Comparison of ENCODE assay signal across 29 cellular contexts in genomic region chr12:88375960-88376305, GRCh38.
"Had no signal": no experiment of that assay in that cellular context is flagged by ENCODE, and none has a peak within 500 bp of the region (broad histone marks: within the 10 kb centered on the region; RNA-seq: fewer than 3 reads in every experiment).

No MANE protein-coding gene starts in this region.

- FAIRE-seq: small intestine, TTC549 had no signal

- H3K79me2 ChIP-seq: hepatocyte had no signal

- H3K4me2 ChIP-seq: hepatocyte had no signal

- H3K27ac ChIP-seq: gastroesophageal sphincter, hepatocyte, left ventricle myocardium inferior, ovary, upper lobe of left lung, vagina, WERI-Rb-1 had no signal

- DNase-seq: activated CD4-positive, alpha-beta memory T cell treated with anti-CD3 and anti-CD28 coated beads for 36 hours; activated CD4-positive, alpha-beta T cell treated with anti-CD3 and anti-CD28 coated beads, Interleukin-2, amount 10 ng/mL, durations not matched to agents 24 days and 14 days; activated CD8-positive, alpha-beta memory T cell treated with anti-CD3 and anti-CD28 coated beads, Interleukin-2, amount 50 U/mL, for 4 hours; activated gamma-delta T cell; activated naive CD4-positive, alpha-beta T cell treated with anti-CD3 and anti-CD28 coated beads, Interleukin-2, amount 50 U/mL, for 16 hours; activated T-cell treated with anti-CD3 and anti-CD28 coated beads, Interleukin-2, amount 50 U/mL, for 24 hours; amniotic stem cell; dermis blood vessel endothelial cell; effector CD4-positive, alpha-beta T cell; kidney glomerular epithelial cell; left ventricle myocardium inferior; ovary; retina; small intestine; stimulated activated CD4-positive, alpha-beta T cell treated with anti-CD3 and anti-CD28 coated beads, Interleukin-4, amount 100 ng/mL, for 24 hours; stimulated activated naive CD8-positive, alpha-beta T cell treated with anti-CD3 and anti-CD28 coated beads, Interleukin-15, amount 100 ng/mL, for 72 hours; substantia nigra; SW 1271; T-helper 9 cell; upper lobe of left lung; WERI-Rb-1 had no signal

- H3K9me3 ChIP-seq: gastroesophageal sphincter, left ventricle myocardium inferior, ovary, upper lobe of left lung, vagina had no signal

- ATAC-seq: activated CD4-positive, CD25-positive, alpha-beta regulatory T cell treated with anti-CD3 and anti-CD28 coated beads, Interleukin-2, amount 50 U/mL, for 24 hours; gastroesophageal sphincter; sciatic nerve; stimulated activated memory B cell treated with anti-CD40 and anti-IgM and Interleukin-4, amounts not matched to agents 10 μg/mL and 1 μg/mL and 100 μg/mL, for 72 hours; stimulated activated naive CD8-positive, alpha-beta T cell treated with anti-CD3 and anti-CD28 coated beads, Interleukin-15, amount 100 ng/mL, for 72 hours had no signal

- H3K4me3 ChIP-seq: gastroesophageal sphincter, hepatocyte, left ventricle myocardium inferior, lung, ovary, upper lobe of left lung, vagina had no signal

- H2AFZ ChIP-seq: hepatocyte had no signal

- H3K27me3 ChIP-seq: gastroesophageal sphincter, hepatocyte, ovary, upper lobe of left lung, vagina had no signal

- H3K4me1 ChIP-seq: gastroesophageal sphincter, left ventricle myocardium inferior, upper lobe of left lung, vagina had no signal

- H3K36me3 ChIP-seq: gastroesophageal sphincter, left ventricle myocardium inferior, ovary, upper lobe of left lung, vagina, WERI-Rb-1 had no signal
